8 cellular contexts compared by ENCODE assay signal in genomic region chr5:140690376-140690932, GRCh38. TPM values are rescaled to one million over a fixed set of nuclear protein-coding genes. Genes with fewer than 3 reads are reported as not detected.
DNase-seq lines count a peak whose midpoint lies in the region; ATAC-seq and TF ChIP-seq lines count a peak whose summit lies in the region.

No MANE protein-coding gene starts in this region.

- TSS peak; percentile 55 for BruUV-seq in MCF 10A (replicated peaks; lab: Mats Ljungman, UMichigan)

- peaks cover 24% of the 10 kb centered on the region for H3K36me3 ChIP-seq in CD4-positive, alpha-beta memory T cell (ENCODE audit: insufficient read depth, low read length)
- H3K36me3 ChIP-seq in mucosa of stomach (ENCODE audit: control insufficient read depth, insufficient read depth, low read length) = peaks cover 3% of the 10 kb centered on the region

- no peak for TF ChIP-seq CTCF in MCF 10A (IDR thresholded peaks at IDR 0.05; ENCODE audit: unreplicated experiment)

- CTCF ChIA-PET in CD4-positive, alpha-beta memory T cell (lab: Charles Lee; ENCODE audit: partially characterized antibody) = interaction anchor here (0.9 to 1.7 kb wide), 5 partner anchors 20 to 52 kb away, joined by 3 to 8 read pairs (median 3); partner anchors contain the start of genes IK and NDUFA2
- CTCF ChIA-PET in MCF 10A (lab: Yijun Ruan, JAX) = interaction anchor here (0.6 to 2.9 kb wide), 17 partner anchors 11 to 537 kb away, joined by 3 to 14 read pairs (median 3); partner anchors contain the start of gene EIF4EBP3

- peaks cover 12 to 51% of the 10 kb centered on the region in 2 donors for H3K36me3 Mint-ChIP-seq in CD4-positive, alpha-beta memory T cell
- peaks cover 85% of the 10 kb centered on the region for H3K36me3 Mint-ChIP-seq in MCF 10A (ENCODE audit: insufficient read depth, unreplicated experiment)

- intact Hi-C loops in CD4-positive, alpha-beta memory T cell (cut with micrococcal nuclease) = no loop called here
- intact Hi-C loops in MCF 10A (cut with micrococcal nuclease) = no loop called here

- no peaks in the 10 kb centered on the region for H3K27me3 Mint-ChIP-seq in CD4-positive, alpha-beta memory T cell
- H3K27me3 Mint-ChIP-seq in MCF 10A (ENCODE audit: insufficient read depth, unreplicated experiment) = no peaks in the 10 kb centered on the region

- DNase-seq in CD4-positive, alpha-beta memory T cell = no peak
- DNase-seq in MCF 10A (ENCODE audit: unreplicated experiment) = peak; percentile 24
- DNase-seq in HCEC 1CT = no peak
- no peak for DNase-seq in NCI-H526 (lab: John Stamatoyannopoulos, UW)
- DNase-seq in DMS79 (lab: John Stamatoyannopoulos, UW) = no peak

- peaks cover 23 to 47% (median 36%) of the 10 kb centered on the region in 4 donors for H3K4me1 Mint-ChIP-seq in CD4-positive, alpha-beta memory T cell
- peaks cover 16% of the 10 kb centered on the region for H3K4me1 Mint-ChIP-seq in MCF 10A (ENCODE audit: insufficient read depth, unreplicated experiment)

- POLR2A ChIA-PET in CD4-positive, alpha-beta memory T cell (lab: Charles Lee; ENCODE audit: partially characterized antibody) = interaction anchor here (0.6 to 4.4 kb wide), 21 partner anchors 11 to 582 kb away, joined by 3 to 68 read pairs (median 5); partner anchors contain the start of genes ANKHD1, CD14, DND1 and EIF4EBP3
- POLR2A ChIA-PET in MCF 10A (lab: Yijun Ruan, JAX) = interaction anchor here (0.6 to 9.6 kb wide), 46 partner anchors 10 to 574 kb away, joined by 3 to 153 read pairs (median 6); partner anchors contain the start of genes ANKHD1, APBB3, DND1 and EIF4EBP3

- H3K27me3 ChIP-seq in CD4-positive, alpha-beta memory T cell (ENCODE audit: insufficient read depth, low read length) = no peaks in the 10 kb centered on the region
- no peaks in the 10 kb centered on the region for H3K27me3 ChIP-seq in mucosa of stomach (ENCODE audit: control insufficient read depth, insufficient read depth, low read length)

- peaks cover 34% of the 10 kb centered on the region for H3K4me1 ChIP-seq in CD4-positive, alpha-beta memory T cell (ENCODE audit: insufficient read depth, low read length)
- H3K4me1 ChIP-seq in mucosa of stomach (ENCODE audit: control insufficient read depth, insufficient read depth, low read length) = peaks cover 12% of the 10 kb centered on the region

- peak overlapping the region; percentile 83 for H3K27ac ChIP-seq in CD4-positive, alpha-beta memory T cell (ENCODE audit: low read depth, low read length)

- peak; percentile 1 for ATAC-seq in HG03439 (IDR thresholded peaks at IDR 0.05; ENCODE audit: unreplicated experiment)
- ATAC-seq in GM21423 (IDR thresholded peaks at IDR 0.05; ENCODE audit: unreplicated experiment) = no peak

- no peaks in the 10 kb centered on the region for H3K9me3 ChIP-seq in CD4-positive, alpha-beta memory T cell (ENCODE audit: control insufficient read depth in 1 of 2, low read length in 2 of 2)
- H3K9me3 ChIP-seq in mucosa of stomach (ENCODE audit: control insufficient read depth, low read length) = no peaks in the 10 kb centered on the region

- H3K9me3 Mint-ChIP-seq in CD4-positive, alpha-beta memory T cell = no peaks in the 10 kb centered on the region
- no peaks in the 10 kb centered on the region for H3K9me3 Mint-ChIP-seq in MCF 10A (ENCODE audit: unreplicated experiment)

- peak overlapping the region; percentile 97 to 100 (median 98) for H3K27ac Mint-ChIP-seq in CD4-positive, alpha-beta memory T cell
- H3K27ac Mint-ChIP-seq in MCF 10A (ENCODE audit: low read depth, unreplicated experiment) = peak overlapping the region; percentile 87

- peak overlapping the region; percentile 84 for H3K9ac ChIP-seq in mucosa of stomach (ENCODE audit: low read length)

- H3K4me3 Mint-ChIP-seq in CD4-positive, alpha-beta memory T cell = peak overlapping the region; percentile 97 to 100 (median 99)
- peak overlapping the region; percentile 88 for H3K4me3 Mint-ChIP-seq in MCF 10A (ENCODE audit: unreplicated experiment)

- H3K4me3 ChIP-seq in CD4-positive, alpha-beta memory T cell (ENCODE audit: low read length in 2 of 2) = peak overlapping the region; percentile 91
- peak overlapping the region; percentile 79 for H3K4me3 ChIP-seq in mucosa of stomach (ENCODE audit: low read length)

RNA-seq across cellular contexts. Expression of gene HARS1, which starts 0.7 kb away (rescaled TPM):
- total RNA-seq in CD4-positive, alpha-beta memory T cell = 10 to 100 TPM; 60.7 to 63.5 TPM
- 10 to 100 TPM; 70.8 to 72.9 TPM for polyA plus RNA-seq in CD4-positive, alpha-beta memory T cell
- 126 and 131 TPM in 2 replicates for total RNA-seq in MCF 10A (2022)

RNA-seq across cellular contexts. Expression of gene HARS2, which starts 0.8 kb away (rescaled TPM):
- total RNA-seq in CD4-positive, alpha-beta memory T cell = 10 to 100 TPM; 61.6 to 67.5 TPM
- 10 to 100 TPM; 17.8 to 26.5 TPM for polyA plus RNA-seq in CD4-positive, alpha-beta memory T cell
- 48.5 and 54.3 TPM in 2 replicates for total RNA-seq in MCF 10A (2022)

RNA-seq across cellular contexts. Expression of gene ZMAT2, which starts 9.8 kb away (rescaled TPM):
- 10 to 100 TPM; 56.3 to 57.4 TPM for total RNA-seq in CD4-positive, alpha-beta memory T cell
- 10 to 100 TPM; 65.9 to 76.5 TPM for polyA plus RNA-seq in CD4-positive, alpha-beta memory T cell
- 54.9 and 70.4 TPM in 2 replicates for total RNA-seq in MCF 10A (2022)

RNA-seq across cellular contexts. Expression of gene DND1, which starts 17.1 kb away (rescaled TPM):
- 1 to 10 TPM; 4.0 to 5.0 TPM for total RNA-seq in CD4-positive, alpha-beta memory T cell
- polyA plus RNA-seq in CD4-positive, alpha-beta memory T cell = not detected
- total RNA-seq in MCF 10A (2022) = 4.3 and 5.1 TPM in 2 replicates

RNA-seq across cellular contexts. Expression of gene WDR55, which starts 25.8 kb away (rescaled TPM):
- 10 to 100 TPM; 47.1 to 49.6 TPM for total RNA-seq in CD4-positive, alpha-beta memory T cell
- polyA plus RNA-seq in CD4-positive, alpha-beta memory T cell = 10 to 100 TPM; 12.4 to 19.5 TPM
- total RNA-seq in MCF 10A (2022) = 35.0 and 36.4 TPM in 2 replicates
